Comparison of ENCODE assay signal across 9 cellular contexts in the genomic region with DNA sequence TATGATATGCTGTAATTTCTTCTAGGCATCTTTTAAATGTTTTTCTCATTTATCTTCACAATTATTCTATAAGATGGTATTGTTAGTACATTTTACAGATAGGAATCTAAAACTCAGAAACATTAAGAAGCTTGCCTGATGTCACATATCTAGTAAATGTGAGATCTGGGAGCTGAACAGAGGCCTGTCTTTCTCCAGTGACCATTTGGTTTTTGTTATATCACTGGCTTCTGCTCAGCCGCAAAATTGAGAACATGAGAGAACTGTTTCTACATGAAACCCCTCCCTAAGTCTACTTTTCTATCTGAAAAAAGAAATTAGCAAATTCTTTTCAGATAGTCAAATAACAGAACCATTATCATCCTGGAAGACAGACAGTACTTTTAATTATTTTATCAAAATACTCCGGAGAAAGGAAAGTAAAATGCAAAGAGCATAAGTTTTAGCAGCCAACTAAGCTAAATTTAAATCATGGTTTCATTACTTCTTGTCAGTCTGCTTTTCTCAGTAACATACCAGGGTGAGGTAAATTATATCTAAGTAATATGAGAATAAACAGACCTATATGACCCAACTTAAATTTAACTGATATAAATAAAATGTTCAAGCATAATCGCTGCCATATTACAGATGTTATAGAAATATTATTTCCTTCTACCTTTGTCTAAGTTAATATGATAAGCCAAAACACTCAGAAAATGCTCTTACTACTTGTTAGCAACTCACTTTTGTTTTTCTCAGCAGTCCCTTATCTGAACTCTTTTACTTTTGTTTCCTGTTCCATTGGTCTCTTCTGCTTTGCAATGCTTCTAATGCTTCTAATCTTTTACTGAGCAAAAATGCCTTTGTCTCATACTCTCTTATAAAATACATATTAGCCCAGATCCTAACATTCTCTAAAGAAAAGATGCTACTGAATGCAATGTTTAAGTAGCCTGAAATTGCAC.
A peak's percentile ranks its signal among the peaks of the same experiment; 100 is the strongest.
DNase-seq lines count a peak whose midpoint lies in the region; ATAC-seq, FAIRE-seq and TF ChIP-seq lines count a peak whose summit lies in the region.
"Had no signal": no experiment of that assay in that cellular context is flagged by ENCODE, and none has a peak within 500 bp of the region (broad histone marks: within the 10 kb centered on the region; RNA-seq: fewer than 3 reads in every experiment).

No MANE protein-coding gene starts in this region.

- H3K4me2 ChIP-seq in OCI-LY1 (ENCODE audit: low read length): peak overlapping the region; percentile 76

- H3K4me1 ChIP-seq in OCI-LY1 (ENCODE audit: insufficient read depth, low read length, severe bottlenecking) (peaks cover 96% of the 10 kb centered on the region), spleen (peaks cover 22 to 100% (median 79%) of the 10 kb centered on the region in 6 donors)

- H3K27ac ChIP-seq in OCI-LY1 (ENCODE audit: low read depth, low read length, poor library complexity, severe bottlenecking): peak overlapping the region; percentile 93
- peak overlapping the region; percentile 71 to 92 (median 86) for H3K27ac ChIP-seq in spleen

- H3K79me2 ChIP-seq in OCI-LY1 (ENCODE audit: insufficient read depth, low read length): no peaks in the 10 kb centered on the region

- H3K4me3 ChIP-seq in OCI-LY1 (ENCODE audit: low read depth, low read length, poor library complexity, severe bottlenecking) (peak overlapping the region; percentile 46), spleen (peak overlapping the region in 5 of 8 donors; percentile 0 to 47 (median 10))

- DNase-seq in fibroblast of gingiva (ENCODE audit: low read depth) (peak; percentile 4), spleen (no peak), H54 (ENCODE audit: insufficient read length, low spot score) (no peak), DMS 273 (lab: John Stamatoyannopoulos, UW; ENCODE audit: unreplicated experiment) (no peak)
- DNase-seq in stimulated activated CD4-positive, alpha-beta T cell treated with anti-CD3 and anti-CD28 coated beads, Interleukin-2, amount 100 ng/mL, for 48 hours: no peak

- no peak for TF ChIP-seq POLR2A in spleen (IDR thresholded peaks at IDR 0.05)
- no peak for TF ChIP-seq POLR2A in H54 (IDR thresholded peaks at IDR 0.05; ENCODE audit: low read depth, low read length)

- ATAC-seq in GM19395 (IDR thresholded peaks at IDR 0.05; ENCODE audit: unreplicated experiment) (peak; percentile 24), GM18868 (IDR thresholded peaks at IDR 0.05; ENCODE audit: unreplicated experiment) (no peak)
- ATAC-seq: WTC11 had no signal

- TF ChIP-seq CTCF in OCI-LY1 (IDR thresholded peaks at IDR 0.05; ENCODE audit: low read length): no peak
- TF ChIP-seq CTCF in spleen (IDR thresholded peaks at IDR 0.05 in 8 of 11, conservative IDR thresholded peaks at IDR 0.05 in 3 of 11): no peak

- no peaks in the 10 kb centered on the region for H3K9me3 ChIP-seq in OCI-LY1 (ENCODE audit: low read length)
- no peaks in the 10 kb centered on the region for H3K9me3 ChIP-seq in spleen

- FAIRE-seq in H54 (lab: Jason Lieb, UNC): no peak

- H2AFZ ChIP-seq in OCI-LY1 (ENCODE audit: low read length): peak overlapping the region; percentile 79

- no peaks in the 10 kb centered on the region for H3F3A ChIP-seq in OCI-LY1 (ENCODE audit: insufficient read depth, low read length)

- 13 to 21% (median 17%) methylated on average over 3 of the region's 3 CpGs for WGBS in spleen, 5 donors

- H3K36me3 ChIP-seq in OCI-LY1 (ENCODE audit: insufficient read depth, low read length) (no peaks in the 10 kb centered on the region), spleen (no peaks in the 10 kb centered on the region)

- H3K27me3 ChIP-seq in OCI-LY1 (ENCODE audit: insufficient read depth, low read length) (no peaks in the 10 kb centered on the region), spleen (replicated peaks in 1 of 7) (no peaks in the 10 kb centered on the region)

- intact Hi-C loops in spleen (cut with DNase I; ENCODE audit: low total_unique reads): loop anchor here (10.0 kb wide), 1 partner anchor 64 kb away; the partner anchor contains the start of gene MBNL1

- H4K20me1 ChIP-seq in OCI-LY1 (ENCODE audit: insufficient read depth, low read length): no peaks in the 10 kb centered on the region

- peak overlapping the region; percentile 70 for H3K9ac ChIP-seq in OCI-LY1 (ENCODE audit: low read length)

- H3K9me2 ChIP-seq in OCI-LY1 (ENCODE audit: low read depth, low read length): no peaks in the 10 kb centered on the region
